ENCODE assay signal across 8 cellular contexts in the genomic region with DNA sequence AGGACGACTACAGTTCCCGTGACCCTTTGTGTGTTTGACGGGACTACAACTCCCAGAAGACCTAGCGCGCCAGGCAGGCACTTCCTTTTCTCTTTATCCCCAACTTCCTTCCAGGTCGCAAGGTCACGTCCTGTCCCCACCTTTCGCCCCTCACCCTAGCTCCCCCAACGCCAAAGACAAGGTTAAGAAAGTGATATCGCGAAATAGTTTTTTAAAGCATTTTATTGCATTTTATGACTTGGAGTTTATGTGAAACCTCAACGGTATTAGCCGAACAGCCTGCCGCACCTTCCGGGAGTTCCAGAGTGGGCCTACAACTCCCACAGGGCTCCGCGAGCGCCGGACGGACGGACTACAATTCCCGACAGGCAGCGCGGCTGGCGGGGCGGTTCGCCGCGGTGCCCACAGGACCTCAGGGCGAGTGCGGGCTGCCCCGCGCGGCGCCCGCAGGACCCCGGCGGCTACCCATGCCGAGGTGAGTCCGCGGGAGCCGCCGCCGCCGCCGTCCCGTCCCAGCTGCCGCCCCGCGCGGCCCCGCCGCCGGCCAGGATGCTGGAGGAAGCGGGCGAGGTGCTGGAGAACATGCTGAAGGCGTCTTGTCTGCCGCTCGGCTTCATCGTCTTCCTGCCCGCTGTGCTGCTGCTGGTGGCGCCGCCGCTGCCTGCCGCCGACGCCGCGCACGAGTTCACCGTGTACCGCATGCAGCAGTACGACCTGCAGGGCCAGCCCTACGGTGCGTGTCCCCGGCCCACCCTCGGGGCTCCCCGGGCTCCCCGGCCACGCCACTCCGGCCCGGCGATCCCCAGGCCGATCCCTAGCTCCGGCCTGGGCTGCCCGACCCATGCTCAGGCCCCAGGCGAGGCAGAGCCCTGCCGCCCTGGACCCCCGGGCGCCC. TPM values are rescaled to one million over a fixed set of nuclear protein-coding genes. Genes with fewer than 3 reads are reported as not detected.
A peak's percentile ranks its signal among the peaks of the same experiment; 100 is the strongest.
DNase-seq lines count a peak whose midpoint lies in the region; ATAC-seq and TF ChIP-seq lines count a peak whose summit lies in the region.

A gene with protein sequence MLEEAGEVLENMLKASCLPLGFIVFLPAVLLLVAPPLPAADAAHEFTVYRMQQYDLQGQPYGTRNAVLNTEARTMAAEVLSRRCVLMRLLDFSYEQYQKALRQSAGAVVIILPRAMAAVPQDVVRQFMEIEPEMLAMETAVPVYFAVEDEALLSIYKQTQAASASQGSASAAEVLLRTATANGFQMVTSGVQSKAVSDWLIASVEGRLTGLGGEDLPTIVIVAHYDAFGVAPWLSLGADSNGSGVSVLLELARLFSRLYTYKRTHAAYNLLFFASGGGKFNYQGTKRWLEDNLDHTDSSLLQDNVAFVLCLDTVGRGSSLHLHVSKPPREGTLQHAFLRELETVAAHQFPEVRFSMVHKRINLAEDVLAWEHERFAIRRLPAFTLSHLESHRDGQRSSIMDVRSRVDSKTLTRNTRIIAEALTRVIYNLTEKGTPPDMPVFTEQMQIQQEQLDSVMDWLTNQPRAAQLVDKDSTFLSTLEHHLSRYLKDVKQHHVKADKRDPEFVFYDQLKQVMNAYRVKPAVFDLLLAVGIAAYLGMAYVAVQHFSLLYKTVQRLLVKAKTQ (plus strand): TSS at position 449 of the 895 bp plus-strand sequence. CDS start 101 bp downstream, at position 550.

- CTCF ChIA-PET in activated CD4-positive, alpha-beta memory T cell treated with anti-CD3 and anti-CD28 coated beads for 36 hours (lab: Charles Lee), result interaction anchor here (0.8 to 1.7 kb wide), 3 partner anchors 25 to 119 kb away, joined by 3 to 5 read pairs (median 3); no protein-coding TSS in a partner anchor

- under 1% methylated on average over 90 of the region's 90 CpGs for WGBS in liver

- ATAC-seq in GM19438 (IDR thresholded peaks at IDR 0.05; ENCODE audit: low read depth, unreplicated experiment) (peak; percentile 62), HG03575 (IDR thresholded peaks at IDR 0.05; ENCODE audit: extremely low read depth, insufficient number of reproducible peaks, low FRiP score, unreplicated experiment) (peak; percentile 39)

- POLR2A ChIA-PET in activated CD4-positive, alpha-beta memory T cell treated with anti-CD3 and anti-CD28 coated beads for 36 hours (lab: Charles Lee), result interaction anchor here (1.0 kb wide), 1 partner anchor 41 kb away, joined by 4 read pairs; no protein-coding TSS in a partner anchor

- peak in 13 of 56 donors; percentile 1 to 47 (median 12) for TF ChIP-seq CTCF in dorsolateral prefrontal cortex (IDR thresholded peaks at IDR 0.05 in 54 of 56, conservative IDR thresholded peaks at IDR 0.05 in 2 of 56; ENCODE audit: low read depth in 1 of 56, partially characterized antibody in 56 of 56)
- no peak for TF ChIP-seq CTCF in liver (IDR thresholded peaks at IDR 0.05; ENCODE audit: low read depth, low read length, missing input control)

- no peak for TF ChIP-seq RAD21 in liver (IDR thresholded peaks at IDR 0.05)

- peaks cover 0 to 3% (median 0%) of the 10 kb centered on the region in 4 donors for H3K36me3 ChIP-seq in liver (ENCODE audit: control insufficient read depth in 4 of 4, insufficient read depth in 3 of 4, low read depth in 1 of 4, low read length in 3 of 4)

- H3K9me3 Mint-ChIP-seq in activated CD4-positive, alpha-beta memory T cell treated with anti-CD3 and anti-CD28 coated beads for 36 hours, result no peaks in the 10 kb centered on the region

- H3K4me1 ChIP-seq in liver (ENCODE audit: control insufficient read depth in 4 of 4, insufficient read depth in 4 of 4, low read length in 3 of 4), result peaks cover 8 to 28% (median 21%) of the 10 kb centered on the region in 4 donors

- H3K4me3 Mint-ChIP-seq in activated CD4-positive, alpha-beta memory T cell treated with anti-CD3 and anti-CD28 coated beads for 36 hours, result peak within 1 kb of the TSS; percentile 97

- H3K27me3 ChIP-seq in dorsolateral prefrontal cortex (no peaks in the 10 kb centered on the region), liver (ENCODE audit: control insufficient read depth in 4 of 4, insufficient read depth in 4 of 4, low read length in 3 of 4) (no peaks in the 10 kb centered on the region)

- H3K4me1 Mint-ChIP-seq in activated CD4-positive, alpha-beta memory T cell treated with anti-CD3 and anti-CD28 coated beads for 36 hours (ENCODE audit: low read depth), result peaks cover 57% of the 10 kb centered on the region

- H3K9ac ChIP-seq in liver (ENCODE audit: low read depth in 1 of 2, low read length in 2 of 2), result peak within 1 kb of the TSS; percentile 80 to 93

- peaks cover 13% of the 10 kb centered on the region for H3K36me3 Mint-ChIP-seq in activated CD4-positive, alpha-beta memory T cell treated with anti-CD3 and anti-CD28 coated beads for 36 hours

- H3K9me3 ChIP-seq in liver (ENCODE audit: control insufficient read depth in 4 of 4, low read length in 3 of 4), result no peaks in the 10 kb centered on the region

- H3K27ac ChIP-seq in dorsolateral prefrontal cortex (peak within 1 kb of the TSS; percentile 72 to 98 (median 93)), liver (ENCODE audit: low read depth in 1 of 2, low read length in 2 of 2) (peak within 1 kb of the TSS; percentile 95 to 97)

- H3K4me3 ChIP-seq in dorsolateral prefrontal cortex (peak within 1 kb of the TSS; percentile 74 to 100 (median 97)), liver (ENCODE audit: low read depth in 1 of 3, low read length in 3 of 3) (peak within 1 kb of the TSS; percentile 81 to 98 (median 86))

- DNase-seq in C1 segment of cervical spinal cord (lab: John Stamatoyannopoulos, UW) (peak; percentile 90 to 100 (median 99)), NCI-H82 treated with DMSO at 0.1 percent for 48 hours (lab: John Stamatoyannopoulos, UW; ENCODE audit: unreplicated experiment) (peak; percentile 93), dorsolateral prefrontal cortex (peak; percentile 94 to 96 (median 95))
- DNase-seq in activated CD4-positive, alpha-beta memory T cell treated with anti-CD3 and anti-CD28 coated beads for 36 hours, result peak; percentile 94
- DNase-seq in stimulated activated CD4-positive, alpha-beta T cell treated with anti-CD3 and anti-CD28 coated beads, Interleukin-4, amount 100 ng/mL, for 24 hours, result peak; percentile 95

- intact Hi-C loops in activated CD4-positive, alpha-beta memory T cell treated with anti-CD3 and anti-CD28 coated beads for 36 hours (cut with micrococcal nuclease), result loop anchor here (1.0 to 2.0 kb wide), 3 partner anchors 31 to 402 kb away; a partner anchor contains a TSS
- intact Hi-C loops in dorsolateral prefrontal cortex (cut with DNase I), result loop anchor here (10.0 kb wide), 2 partner anchors 241 to 1341 kb away; a partner anchor contains a TSS

- H3K27me3 Mint-ChIP-seq in activated CD4-positive, alpha-beta memory T cell treated with anti-CD3 and anti-CD28 coated beads for 36 hours, result no peaks in the 10 kb centered on the region

- H3K27ac Mint-ChIP-seq in activated CD4-positive, alpha-beta memory T cell treated with anti-CD3 and anti-CD28 coated beads for 36 hours, result peak within 1 kb of the TSS; percentile 99

TF ChIP-seq in liver, 16 proteins besides CTCF, POLR2A, EP300 and RAD21:
- TF ChIP-seq, protein P1, sequence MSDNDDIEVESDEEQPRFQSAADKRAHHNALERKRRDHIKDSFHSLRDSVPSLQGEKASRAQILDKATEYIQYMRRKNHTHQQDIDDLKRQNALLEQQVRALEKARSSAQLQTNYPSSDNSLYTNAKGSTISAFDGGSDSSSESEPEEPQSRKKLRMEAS (IDR thresholded peaks at IDR 0.05), result no peak
- TF ChIP-seq YY1 (IDR thresholded peaks at IDR 0.05) (no peak), HNF4A (conservative IDR thresholded peaks at IDR 0.05) (peak in 1 of 2 donors; percentile 25), SP1 (IDR thresholded peaks at IDR 0.05) (peak; percentile 60), NR2F2 (IDR thresholded peaks at IDR 0.05) (peak; percentile 100), RXRA (IDR thresholded peaks at IDR 0.05) (peak; percentile 82 to 91), GABPA (IDR thresholded peaks at IDR 0.05 in 1 of 2, conservative IDR thresholded peaks at IDR 0.05 in 1 of 2) (peak; percentile 82 to 94)
- TF ChIP-seq, protein P2, sequence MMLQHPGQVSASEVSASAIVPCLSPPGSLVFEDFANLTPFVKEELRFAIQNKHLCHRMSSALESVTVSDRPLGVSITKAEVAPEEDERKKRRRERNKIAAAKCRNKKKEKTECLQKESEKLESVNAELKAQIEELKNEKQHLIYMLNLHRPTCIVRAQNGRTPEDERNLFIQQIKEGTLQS (IDR thresholded peaks at IDR 0.05), result no peak

RNA-seq across cellular contexts. Expression of the gene that starts here (rescaled TPM):
- total RNA-seq in activated CD4-positive, alpha-beta memory T cell treated with anti-CD3 and anti-CD28 coated beads for 36 hours, result 10 to 100 TPM; 47.0 to 50.9 TPM
- 10 to 100 TPM; 27.6 to 59.4 (median 41.0) TPM for total RNA-seq in dorsolateral prefrontal cortex
- total RNA-seq in liver, result 10 to 100 TPM; 29.5 to 42.6 TPM
- polyA plus RNA-seq in liver, result 10 to 100 TPM; 34.2 to 50.8 TPM

Comparison
In these comparisons a context has a peak if more than half of its experiments do, and no peak if none do; other contexts are left out.
1. Peak in every context shown above with its lines: DNase-seq, ATAC-seq, H3K4me3 ChIP-seq and H3K27ac ChIP-seq.